18 cellular contexts compared by ENCODE assay signal in the genomic region with DNA sequence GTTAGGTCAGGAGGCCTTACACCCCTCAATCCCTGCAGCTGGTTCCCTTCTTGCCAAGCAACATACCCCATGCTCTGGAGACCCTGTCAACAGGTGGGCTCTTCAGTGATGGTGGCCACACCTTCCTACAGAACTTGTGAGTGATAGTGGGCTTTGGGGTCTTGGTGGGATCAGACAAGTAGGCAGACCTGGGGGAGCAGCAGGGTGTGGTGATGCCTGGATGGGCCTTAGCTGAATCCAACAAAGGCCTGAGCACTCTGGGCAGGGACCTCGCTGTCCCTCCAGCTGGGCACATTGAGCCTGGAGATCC.
"Had no signal": no experiment of that assay in that cellular context is flagged by ENCODE, and none has a peak within 500 bp of the region (broad histone marks: within the 10 kb centered on the region; RNA-seq: fewer than 3 reads in every experiment).

No MANE protein-coding gene starts in this region.

- DNase-seq: Kasumi-1, MM.1S, NCI-H1092 treated with DMSO at 0.1 percent for 48 hours, NCI-H1436, NCI-H187, NCI-H2029, NCI-H2081 treated with DMSO at 0.1 percent for 48 hours, NCI-H2171, NCI-H226, NCI-H446, NCI-H510A, NCI-H524 treated with DMSO at 0.1 percent for 48 hours, NCI-H69, NCI-H774, Right ventricle myocardium superior, RPMI8226, SIG-M5 had no signal

- ATAC-seq: HepG2 had no signal
